1 cellular context compared by ENCODE assay signal in genomic region chr13:73089216-73089615, GRCh38.
TF ChIP-seq lines count a peak whose summit lies in the region.

No MANE protein-coding gene starts in this region.

TF ChIP-seq in HCT116, 20 proteins besides CTCF, POLR2A, EP300 and RAD21 (continued from another document):
- no peak for TF ChIP-seq CBX3 (IDR thresholded peaks at IDR 0.05; ENCODE audit: low read depth)
- TF ChIP-seq FOSL1 (IDR thresholded peaks at IDR 0.05; ENCODE audit: low read depth), result no peak
- no peak for TF ChIP-seq EZH2 (IDR thresholded peaks at IDR 0.05)
- no peak for TF ChIP-seq ZNF274 (IDR thresholded peaks at IDR 0.05; ENCODE audit: low read depth, low read length)
- no peak for TF ChIP-seq JUND (IDR thresholded peaks at IDR 0.05)
- no peak for TF ChIP-seq YY1 (IDR thresholded peaks at IDR 0.05; ENCODE audit: extremely low read depth, insufficient replicate concordance, low read depth, low read length)
- TF ChIP-seq CEBPB (IDR thresholded peaks at IDR 0.05; ENCODE audit: low read depth), result no peak
- no peak for TF ChIP-seq REST (IDR thresholded peaks at IDR 0.05; ENCODE audit: low read depth)
- TF ChIP-seq MAX (IDR thresholded peaks at IDR 0.05), result no peak
- TF ChIP-seq ZFX (IDR thresholded peaks at IDR 0.05), result no peak
- TF ChIP-seq SRF (IDR thresholded peaks at IDR 0.05; ENCODE audit: low read depth), result no peak
TF ChIP-seq in HCT116: peak in this region for 0.
